Comparison of ENCODE assay signal across 21 cellular contexts in the genomic region with DNA sequence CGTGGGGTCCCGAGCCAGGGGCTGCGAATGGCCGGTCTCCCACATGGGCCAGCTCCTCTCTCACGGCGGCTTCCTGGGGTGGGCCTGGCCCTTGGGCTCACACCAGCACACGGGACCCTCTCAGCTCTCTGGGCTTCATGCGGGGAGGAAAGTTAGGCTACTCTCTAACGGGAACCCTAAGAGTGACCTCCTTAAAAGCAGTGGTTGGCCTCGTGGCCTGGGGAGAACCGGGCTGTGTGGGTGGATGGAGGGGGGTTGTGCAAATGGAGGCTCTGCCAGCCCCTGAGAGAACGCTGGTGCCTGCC. TPM values are rescaled to one million over a fixed set of nuclear protein-coding genes. Genes with fewer than 3 reads are reported as not detected.
DNase-seq lines count a peak whose midpoint lies in the region; ATAC-seq, FAIRE-seq and TF ChIP-seq lines count a peak whose summit lies in the region.
"Had no signal": no experiment of that assay in that cellular context is flagged by ENCODE, and none has a peak within 500 bp of the region (broad histone marks: within the 10 kb centered on the region; RNA-seq: fewer than 3 reads in every experiment).

No MANE protein-coding gene starts in this region.

- H3K4me1 ChIP-seq in Loucy (ENCODE audit: insufficient read depth, low read length, poor library complexity, severe bottlenecking), result peaks cover 14% of the 10 kb centered on the region
- peaks cover 66 to 71% (median 66%) of the 10 kb centered on the region in 3 donors for H3K4me1 ChIP-seq in pancreas

- CTCF ChIA-PET in HEK293T (lab: Yijun Ruan, JAX), result no interaction called here

- H3F3A ChIP-seq in Loucy (ENCODE audit: low read depth), result peaks cover 14% of the 10 kb centered on the region; the same call in 1 of the 2 replicates

- H3K36me3 ChIP-seq in Loucy (ENCODE audit: insufficient read depth, low read length) (no peaks in the 10 kb centered on the region), pancreas (no peaks in the 10 kb centered on the region)

- no peak for FAIRE-seq in pancreas (lab: Jason Lieb, UNC)

- no peaks in the 10 kb centered on the region for H4K20me1 ChIP-seq in Loucy (ENCODE audit: insufficient read depth, low read length, poor library complexity, severe bottlenecking)

- peak overlapping the region; percentile 57 for H3K9ac ChIP-seq in Loucy (ENCODE audit: low read depth, low read length, poor library complexity, severe bottlenecking)
- H3K9ac ChIP-seq: GM23248 had no signal

- TF ChIP-seq CTCF in C4-2B (conservative IDR thresholded peaks at IDR 0.05) (no peak), Loucy (conservative IDR thresholded peaks at IDR 0.05; ENCODE audit: low read length) (no peak), coronary artery (IDR thresholded peaks at IDR 0.05) (no peak), pancreas (IDR thresholded peaks at IDR 0.05) (no peak)

- H3K9me3 ChIP-seq in Loucy (ENCODE audit: insufficient read depth, low read depth, low read length), result no peaks in the 10 kb centered on the region
- no peaks in the 10 kb centered on the region for H3K9me3 ChIP-seq in pancreas

- H3K4me3 ChIP-seq in Loucy (ENCODE audit: low read length, poor library complexity, severe bottlenecking), result no peak overlapping the region
- no peak overlapping the region for H3K4me3 ChIP-seq in coronary artery
- H3K4me3 ChIP-seq in pancreas, result no peak overlapping the region
- H3K4me3 ChIP-seq: GM23248 had no signal

- no peak for ATAC-seq in pancreas
- ATAC-seq in GM21723 (IDR thresholded peaks at IDR 0.05; ENCODE audit: unreplicated experiment), result no peak
- no peak for ATAC-seq in GM21423 (IDR thresholded peaks at IDR 0.05; ENCODE audit: unreplicated experiment)

- no peaks in the 10 kb centered on the region for H3K27me3 ChIP-seq in Loucy (ENCODE audit: insufficient read depth, low read length, poor library complexity, severe bottlenecking)
- H3K27me3 ChIP-seq in pancreas, result no peaks in the 10 kb centered on the region

- no peak overlapping the region for H2AFZ ChIP-seq in Loucy (ENCODE audit: low read length)
- H2AFZ ChIP-seq: GM23248 had no signal

- H3K4me2 ChIP-seq in Loucy (ENCODE audit: low read depth, low read length, poor library complexity, severe bottlenecking), result no peak overlapping the region

- intact Hi-C loops in pancreas (cut with DNase I), result no loop called here

- no peaks in the 10 kb centered on the region for H3K79me2 ChIP-seq in Loucy (ENCODE audit: insufficient read depth, low read length)

- WGBS in pancreas, 2 donors, result 71 to 73% methylated on average over 12 of the region's 12 CpGs

- no peaks in the 10 kb centered on the region for H3K9me2 ChIP-seq in Loucy (replicated peaks; ENCODE audit: low read depth, low read length)

- H3K27ac ChIP-seq in C4-2B (peak overlapping the region; percentile 98), coronary artery (no peak overlapping the region), pancreas (peak overlapping the region; percentile 85 to 93 (median 88))
- H3K27ac ChIP-seq: GM23248 had no signal

- DNase-seq in coronary artery (ENCODE audit: low spot score), result peak; percentile 68
- no peak for DNase-seq in pancreas
- DNase-seq in GF-D8 (lab: John Stamatoyannopoulos, UW), result no peak
- no peak for DNase-seq in HEK293T (ENCODE audit: extremely low spot score)
- DNase-seq: activated CD4-positive, alpha-beta T cell treated with anti-CD3 and anti-CD28 coated beads, Interleukin-2, amount 50 U/mL, for 48 hours; AML-193; amniotic stem cell; Calu3; effector CD8-positive, alpha-beta T cell; GM23248; Kasumi-1; NCI-H1092 treated with DMSO at 0.1 percent for 48 hours; NCI-H2081 treated with DMSO at 0.1 percent for 48 hours; NCI-H526; OCI-M1; stimulated activated naive B cell treated with anti-CD40 and anti-IgM and Interleukin-4, amounts not matched to agents 10 μg/mL and 1 μg/mL and 100 μg/mL, for 72 hours had no signal

- POLR2A ChIA-PET in HEK293T (lab: Yijun Ruan, JAX), result interaction anchor here (1.2 kb wide), 1 partner anchor 14 kb away, joined by 3 read pairs; no protein-coding TSS in a partner anchor

TF ChIP-seq in HEK293T, 16 proteins besides CTCF, POLR2A, EP300 and RAD21:
- no peak for TF ChIP-seq ELF4 (IDR thresholded peaks at IDR 0.05)
- TF ChIP-seq SP1 (IDR thresholded peaks at IDR 0.05), result no peak
- TF ChIP-seq FOXA1 (IDR thresholded peaks at IDR 0.05), result no peak
- TF ChIP-seq ARNT (IDR thresholded peaks at IDR 0.05), result no peak
- TF ChIP-seq L3MBTL2 (conservative IDR thresholded peaks at IDR 0.05), result no peak
- TF ChIP-seq TARDBP (IDR thresholded peaks at IDR 0.05), result no peak
- no peak for TF ChIP-seq NFRKB (IDR thresholded peaks at IDR 0.05)
- TF ChIP-seq LEF1 (IDR thresholded peaks at IDR 0.05; ENCODE audit: borderline replicate concordance), result no peak
- no peak for TF ChIP-seq HDGF (IDR thresholded peaks at IDR 0.05; ENCODE audit: borderline replicate concordance)
- TF ChIP-seq FOXK2 (IDR thresholded peaks at IDR 0.05), result no peak
- no peak for TF ChIP-seq FOXM1 (IDR thresholded peaks at IDR 0.05; ENCODE audit: borderline replicate concordance)
- no peak for TF ChIP-seq ZNF384 (IDR thresholded peaks at IDR 0.05)
- no peak for TF ChIP-seq CTBP1 (IDR thresholded peaks at IDR 0.05; ENCODE audit: borderline replicate concordance)
- no peak for TF ChIP-seq BHLHE40 (IDR thresholded peaks at IDR 0.05; ENCODE audit: borderline replicate concordance)
- TF ChIP-seq SUZ12 (IDR thresholded peaks at IDR 0.05), result no peak
- TF ChIP-seq, protein P1, sequence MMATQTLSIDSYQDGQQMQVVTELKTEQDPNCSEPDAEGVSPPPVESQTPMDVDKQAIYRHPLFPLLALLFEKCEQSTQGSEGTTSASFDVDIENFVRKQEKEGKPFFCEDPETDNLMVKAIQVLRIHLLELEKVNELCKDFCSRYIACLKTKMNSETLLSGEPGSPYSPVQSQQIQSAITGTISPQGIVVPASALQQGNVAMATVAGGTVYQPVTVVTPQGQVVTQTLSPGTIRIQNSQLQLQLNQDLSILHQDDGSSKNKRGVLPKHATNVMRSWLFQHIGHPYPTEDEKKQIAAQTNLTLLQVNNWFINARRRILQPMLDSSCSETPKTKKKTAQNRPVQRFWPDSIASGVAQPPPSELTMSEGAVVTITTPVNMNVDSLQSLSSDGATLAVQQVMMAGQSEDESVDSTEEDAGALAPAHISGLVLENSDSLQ (IDR thresholded peaks at IDR 0.05), result no peak
TF ChIP-seq in HEK293T: peak in this region for 0.

RNA-seq across cellular contexts. Expression of a gene that starts 25.9 kb away (rescaled TPM):
- total RNA-seq in pancreas, result not detected
- polyA plus RNA-seq in pancreas, result under 1 TPM; 0.02 to 0.19 TPM
- total RNA-seq: Calu3, GM23248, right cardiac atrium had no signal
- polyA plus RNA-seq: GM23248 had no signal

RNA-seq across cellular contexts. Expression of a gene that starts 36.7 kb away (rescaled TPM):
- under 1 TPM in 5 of 6 donors, not detected in 1; 0.14 to 0.63 (median 0.29) TPM for total RNA-seq in pancreas
- under 1 TPM; 0.09 to 0.23 TPM for polyA plus RNA-seq in pancreas
- total RNA-seq: Calu3, GM23248 had no signal
- polyA plus RNA-seq: GM23248 had no signal

Comparison
In these comparisons a context has a peak if more than half of its experiments do, and no peak if none do; other contexts are left out.
1. H3K27ac ChIP-seq: peak in C4-2B (single experiment) and pancreas (4 of 4); none in coronary artery (0 of 2).